Comparison of ENCODE assay signal across 9 cellular contexts in genomic region chr10:23157691-23158369, GRCh38. TPM values are rescaled to one million over a fixed set of nuclear protein-coding genes. Genes with fewer than 3 reads are reported as not detected.
DNase-seq lines count a peak whose midpoint lies in the region; ATAC-seq and TF ChIP-seq lines count a peak whose summit lies in the region.
"Had no signal": no experiment of that assay in that cellular context is flagged by ENCODE, and none has a peak within 500 bp of the region (broad histone marks: within the 10 kb centered on the region; RNA-seq: fewer than 3 reads in every experiment).

No MANE protein-coding gene starts in this region.

- CTCF ChIA-PET in MCF 10A (lab: Yijun Ruan, JAX) = interaction anchor here (0.6 to 9.7 kb wide), 68 partner anchors 8 to 1399 kb away, joined by 3 to 141 read pairs (median 4); no protein-coding TSS in a partner anchor
- CTCF ChIA-PET in WTC11 (lab: Charles Lee) = interaction anchor here (0.5 to 4.6 kb wide), 45 partner anchors 9 to 1394 kb away, joined by 3 to 86 read pairs (median 4); partner anchors contain the start of gene PTF1A

- TF ChIP-seq CTCF in MCF 10A (IDR thresholded peaks at IDR 0.05; ENCODE audit: unreplicated experiment) (no peak), breast epithelium (IDR thresholded peaks at IDR 0.05) (no peak), WTC11 (IDR thresholded peaks at IDR 0.05) (no peak), ovary (IDR thresholded peaks at IDR 0.05) (no peak)

- H3K27me3 ChIP-seq in breast epithelium = peaks cover 0 to 15% of the 10 kb centered on the region in 2 donors
- no peaks in the 10 kb centered on the region for H3K27me3 ChIP-seq in ovary

- H3K4me3 ChIP-seq in breast epithelium (peak overlapping the region in 1 of 3 donors; percentile 15), ovary (no peak overlapping the region)

- H3K4me1 ChIP-seq in breast epithelium (no peaks in the 10 kb centered on the region), ovary (ENCODE audit: insufficient read depth) (no peaks in the 10 kb centered on the region)

- H3K27ac Mint-ChIP-seq in MCF 10A (ENCODE audit: low read depth, unreplicated experiment) = no peak overlapping the region
- no peak overlapping the region for H3K27ac Mint-ChIP-seq in WTC11

- TF ChIP-seq EP300 in ovary (IDR thresholded peaks at IDR 0.05) = no peak

- intact Hi-C loops in MCF 10A (cut with micrococcal nuclease) = loop anchor here (2.0 to 10.0 kb wide), 7 partner anchors 135 to 1397 kb away; no protein-coding TSS in a partner anchor
- intact Hi-C loops in breast epithelium (cut with DNase I; ENCODE audit: low total_unique reads) = loop anchor here (1.0 kb wide), 1 partner anchor 34 kb away; the partner anchor contains the start of gene PTF1A
- intact Hi-C loops in ovary (cut with DNase I) = loop anchor here in 1 of 4 donors (2.0 kb wide), 1 partner anchor 201 kb away; no protein-coding TSS in a partner anchor

- TF ChIP-seq POLR2A in breast epithelium (IDR thresholded peaks at IDR 0.05) (no peak), ovary (IDR thresholded peaks at IDR 0.05) (no peak)

- no peaks in the 10 kb centered on the region for H3K36me3 Mint-ChIP-seq in MCF 10A (ENCODE audit: insufficient read depth, unreplicated experiment)
- H3K36me3 Mint-ChIP-seq in WTC11 = no peaks in the 10 kb centered on the region

- H3K4me1 Mint-ChIP-seq in MCF 10A (ENCODE audit: insufficient read depth, unreplicated experiment) (peaks cover 17% of the 10 kb centered on the region), WTC11 (peaks cover 15% of the 10 kb centered on the region)
- H3K4me1 Mint-ChIP-seq: central memory CD8-positive, alpha-beta T cell had no signal

- no TSS peak for BruUV-seq in MCF 10A (replicated peaks; lab: Mats Ljungman, UMichigan)

- H3K27ac ChIP-seq in breast epithelium (no peak overlapping the region), ovary (no peak overlapping the region)

- peak; percentile 78 for ATAC-seq in WTC11

- H3K27me3 Mint-ChIP-seq in MCF 10A (ENCODE audit: insufficient read depth, unreplicated experiment) (peaks cover 55% of the 10 kb centered on the region), WTC11 (ENCODE audit: low read depth) (peaks cover 14% of the 10 kb centered on the region)

- WGBS in ovary, 3 donors = 26 to 41% (median 30%) methylated on average over 12 of the region's 12 CpGs

- H3K9me3 ChIP-seq in breast epithelium (no peaks in the 10 kb centered on the region), ovary (no peaks in the 10 kb centered on the region)

- peak; percentile 50 for DNase-seq in MCF 10A (ENCODE audit: unreplicated experiment)
- DNase-seq in breast epithelium (ENCODE audit: low spot score in 2 of 2) = no peak
- peak; percentile 49 for DNase-seq in H4 (ENCODE audit: low spot score)
- DNase-seq in MV-4-11 (lab: John Stamatoyannopoulos, UW) = peak; percentile 17
- no peak for DNase-seq in WTC11 (ENCODE audit: low spot score)
- peak; percentile 58 for DNase-seq in kidney glomerular epithelial cell (lab: John Stamatoyannopoulos, UW)
- DNase-seq in ovary = no peak
- DNase-seq in ureter (ENCODE audit: low spot score) = no peak

- H3K9me3 Mint-ChIP-seq in MCF 10A (ENCODE audit: unreplicated experiment) = no peaks in the 10 kb centered on the region
- H3K9me3 Mint-ChIP-seq in WTC11 = no peaks in the 10 kb centered on the region
- H3K9me3 Mint-ChIP-seq: central memory CD8-positive, alpha-beta T cell had no signal

- POLR2A ChIA-PET in MCF 10A (lab: Yijun Ruan, JAX) = interaction anchor here (0.7 to 0.8 kb wide), 2 partner anchors 23 to 401 kb away, joined by 3 to 5 read pairs; no protein-coding TSS in a partner anchor
- POLR2A ChIA-PET in WTC11 (lab: Charles Lee) = interaction anchor here (1.0 kb wide), 1 partner anchor 135 kb away, joined by 3 read pairs; no protein-coding TSS in a partner anchor

- H3K4me3 Mint-ChIP-seq in MCF 10A (ENCODE audit: unreplicated experiment) (no peak overlapping the region), WTC11 (peak overlapping the region; percentile 59)
- H3K4me3 Mint-ChIP-seq: central memory CD8-positive, alpha-beta T cell had no signal

- no peaks in the 10 kb centered on the region for H3K36me3 ChIP-seq in breast epithelium
- no peaks in the 10 kb centered on the region for H3K36me3 ChIP-seq in ovary

TF ChIP-seq in WTC11, 78 proteins besides CTCF, POLR2A, EP300 and RAD21 (continues in another document):
- TF ChIP-seq CREM (CRISPR knock-in tag; IDR thresholded peaks at IDR 0.05) (no peak), TEAD4 (CRISPR knock-in tag; IDR thresholded peaks at IDR 0.05) (no peak), SOX15 (CRISPR knock-in tag; IDR thresholded peaks at IDR 0.05) (no peak), EMX1 (CRISPR knock-in tag; IDR thresholded peaks at IDR 0.05) (no peak), ATF2 (CRISPR knock-in tag; IDR thresholded peaks at IDR 0.05; ENCODE audit: borderline replicate concordance, low read depth) (no peak), MAX (CRISPR knock-in tag; IDR thresholded peaks at IDR 0.05) (no peak), FOXK1 (CRISPR knock-in tag; IDR thresholded peaks at IDR 0.05) (no peak), ZNF121 (CRISPR knock-in tag; IDR thresholded peaks at IDR 0.05) (no peak), NFATC4 (CRISPR knock-in tag; IDR thresholded peaks at IDR 0.05) (no peak)
- TF ChIP-seq, protein P1, sequence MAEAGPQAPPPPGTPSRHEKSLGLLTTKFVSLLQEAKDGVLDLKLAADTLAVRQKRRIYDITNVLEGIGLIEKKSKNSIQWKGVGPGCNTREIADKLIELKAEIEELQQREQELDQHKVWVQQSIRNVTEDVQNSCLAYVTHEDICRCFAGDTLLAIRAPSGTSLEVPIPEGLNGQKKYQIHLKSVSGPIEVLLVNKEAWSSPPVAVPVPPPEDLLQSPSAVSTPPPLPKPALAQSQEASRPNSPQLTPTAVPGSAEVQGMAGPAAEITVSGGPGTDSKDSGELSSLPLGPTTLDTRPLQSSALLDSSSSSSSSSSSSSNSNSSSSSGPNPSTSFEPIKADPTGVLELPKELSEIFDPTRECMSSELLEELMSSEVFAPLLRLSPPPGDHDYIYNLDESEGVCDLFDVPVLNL (CRISPR knock-in tag; IDR thresholded peaks at IDR 0.05; ENCODE audit: borderline replicate concordance, low read depth) = no peak
- TF ChIP-seq, protein P2, sequence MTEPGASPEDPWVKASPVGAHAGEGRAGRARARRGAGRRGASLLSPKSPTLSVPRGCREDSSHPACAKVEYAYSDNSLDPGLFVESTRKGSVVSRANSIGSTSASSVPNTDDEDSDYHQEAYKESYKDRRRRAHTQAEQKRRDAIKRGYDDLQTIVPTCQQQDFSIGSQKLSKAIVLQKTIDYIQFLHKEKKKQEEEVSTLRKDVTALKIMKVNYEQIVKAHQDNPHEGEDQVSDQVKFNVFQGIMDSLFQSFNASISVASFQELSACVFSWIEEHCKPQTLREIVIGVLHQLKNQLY (CRISPR knock-in tag; IDR thresholded peaks at IDR 0.05) = no peak
- TF ChIP-seq, protein P3, sequence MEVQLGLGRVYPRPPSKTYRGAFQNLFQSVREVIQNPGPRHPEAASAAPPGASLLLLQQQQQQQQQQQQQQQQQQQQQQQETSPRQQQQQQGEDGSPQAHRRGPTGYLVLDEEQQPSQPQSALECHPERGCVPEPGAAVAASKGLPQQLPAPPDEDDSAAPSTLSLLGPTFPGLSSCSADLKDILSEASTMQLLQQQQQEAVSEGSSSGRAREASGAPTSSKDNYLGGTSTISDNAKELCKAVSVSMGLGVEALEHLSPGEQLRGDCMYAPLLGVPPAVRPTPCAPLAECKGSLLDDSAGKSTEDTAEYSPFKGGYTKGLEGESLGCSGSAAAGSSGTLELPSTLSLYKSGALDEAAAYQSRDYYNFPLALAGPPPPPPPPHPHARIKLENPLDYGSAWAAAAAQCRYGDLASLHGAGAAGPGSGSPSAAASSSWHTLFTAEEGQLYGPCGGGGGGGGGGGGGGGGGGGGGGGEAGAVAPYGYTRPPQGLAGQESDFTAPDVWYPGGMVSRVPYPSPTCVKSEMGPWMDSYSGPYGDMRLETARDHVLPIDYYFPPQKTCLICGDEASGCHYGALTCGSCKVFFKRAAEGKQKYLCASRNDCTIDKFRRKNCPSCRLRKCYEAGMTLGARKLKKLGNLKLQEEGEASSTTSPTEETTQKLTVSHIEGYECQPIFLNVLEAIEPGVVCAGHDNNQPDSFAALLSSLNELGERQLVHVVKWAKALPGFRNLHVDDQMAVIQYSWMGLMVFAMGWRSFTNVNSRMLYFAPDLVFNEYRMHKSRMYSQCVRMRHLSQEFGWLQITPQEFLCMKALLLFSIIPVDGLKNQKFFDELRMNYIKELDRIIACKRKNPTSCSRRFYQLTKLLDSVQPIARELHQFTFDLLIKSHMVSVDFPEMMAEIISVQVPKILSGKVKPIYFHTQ (CRISPR knock-in tag; IDR thresholded peaks at IDR 0.05) = no peak

RNA-seq across cellular contexts. Expression of gene PTF1A, which starts 34.3 kb away (rescaled TPM):
- not detected in 2 replicates for total RNA-seq in MCF 10A (2022)
- total RNA-seq in breast epithelium = not detected
- not detected in 2 replicates for total RNA-seq in H4 (2014; rRNA removed; shearing (Covaris generic))
- total RNA-seq in WTC11 (2021) = 0.11 TPM in 1 of 3 replicates, not detected in the others
- total RNA-seq in ovary = not detected
- polyA plus RNA-seq in ovary = not detected
- total RNA-seq in ureter = not detected

Comparison
In these comparisons a context has a peak if more than half of its experiments do, and no peak if none do; other contexts are left out.
1. DNase-seq: peak in MCF 10A (single experiment), H4 (single experiment), MV-4-11 (single experiment) and kidney glomerular epithelial cell (single experiment); none in breast epithelium (0 of 2), WTC11 (single experiment), ovary (0 of 5) and ureter (single experiment).